ENCODE assay signal across 8 cellular contexts in genomic region chr3:27483117-27484001, GRCh38. TPM values are rescaled to one million over a fixed set of nuclear protein-coding genes. Genes with fewer than 3 reads are reported as not detected.
DNase-seq lines count a peak whose midpoint lies in the region; ATAC-seq and TF ChIP-seq lines count a peak whose summit lies in the region.

No MANE protein-coding gene starts in this region.

- intact Hi-C loops in CD8-positive, alpha-beta T cell (cut with DNase I, micrococcal nuclease) = loop anchor here (1.0 to 10.0 kb wide), 14 partner anchors 16 to 1816 kb away; partner anchors contain the start of genes AZI2 (in 2 of the 2), NEK10 (in 2 of the 2), ZCWPW2 (in 2 of the 2) and CMC1 (in 1 of the 2)
- intact Hi-C loops in transverse colon (cut with DNase I; ENCODE audit: low total_unique reads) = no loop called here

- TF ChIP-seq EP300 in gastroesophageal sphincter (IDR thresholded peaks at IDR 0.05) (no peak), transverse colon (IDR thresholded peaks at IDR 0.05; ENCODE audit: low read depth) (no peak)

- POLR2A ChIA-PET in CD8-positive, alpha-beta T cell (lab: Charles Lee) = interaction anchor here (0.7 to 1.4 kb wide), 3 partner anchors 11 to 866 kb away, joined by 3 to 10 read pairs (median 4); partner anchors contain the start of genes AZI2 and ZCWPW2

- peak overlapping the region; percentile 69 for H3K4me3 ChIP-seq in CD8-positive, alpha-beta T cell (ENCODE audit: low read depth, low read length)
- H3K4me3 ChIP-seq in Peyer's patch (peak overlapping the region; percentile 85 to 100 (median 96)), gastroesophageal sphincter (peak overlapping the region; percentile 53 to 89), transverse colon (peak overlapping the region; percentile 54 to 84 (median 76))

- H3K27ac ChIP-seq in CD8-positive, alpha-beta T cell (ENCODE audit: low read depth, low read length) = peak overlapping the region; percentile 75
- H3K27ac ChIP-seq in Peyer's patch (peak overlapping the region; percentile 95 to 97 (median 96)), gastroesophageal sphincter (peak overlapping the region; percentile 86 to 99 (median 97)), transverse colon (peak overlapping the region; percentile 91 to 97 (median 94))

- in situ Hi-C loops in transverse colon (cut with MboI; ENCODE audit: low pct_ligation_motif_present in 1 of 4, low pct_unique_long_range_greater_than_20kb in 1 of 4, low sequenced_read_pairs in 3 of 4) = loop anchor here in 1 of 4 donors (25.0 kb wide), 1 partner anchor 179 kb away; no protein-coding TSS in a partner anchor

- peaks cover 38% of the 10 kb centered on the region for H3K4me1 ChIP-seq in CD8-positive, alpha-beta T cell (ENCODE audit: insufficient read depth, low read length)
- H3K4me1 ChIP-seq in Peyer's patch = peaks cover 0 to 23% (median 12%) of the 10 kb centered on the region in 4 donors
- peaks cover 0 to 73% (median 8%) of the 10 kb centered on the region in 3 donors for H3K4me1 ChIP-seq in gastroesophageal sphincter
- H3K4me1 ChIP-seq in transverse colon = peaks cover 0 to 46% (median 16%) of the 10 kb centered on the region in 4 donors

- H3K9me3 ChIP-seq in CD8-positive, alpha-beta T cell (ENCODE audit: low read length) = no peaks in the 10 kb centered on the region
- H3K9me3 ChIP-seq in Peyer's patch = no peaks in the 10 kb centered on the region
- H3K9me3 ChIP-seq in gastroesophageal sphincter = no peaks in the 10 kb centered on the region
- H3K9me3 ChIP-seq in transverse colon = no peaks in the 10 kb centered on the region

- DNase-seq in CD8-positive, alpha-beta T cell = peak in 6 of 7 experiments; percentile 9 to 63 (median 25)
- peak; percentile 22 for DNase-seq in GM19238 (ENCODE audit: insufficient read length, low spot score)
- peak; percentile 65 to 81 (median 76) for DNase-seq in Peyer's patch
- DNase-seq in activated effector memory CD4-positive, alpha-beta T cell treated with anti-CD3 and anti-CD28 coated beads, Interleukin-2, amount 50 U/mL, for 16 hours = peak; percentile 77
- peak in 40 of 56 donors; percentile 2 to 65 (median 30) for DNase-seq in nucleus accumbens (lab: John Stamatoyannopoulos, UW)
- peak; percentile 51 for DNase-seq in transverse colon

- peak in 1 of 2 donors; percentile 17 for TF ChIP-seq POLR2A in Peyer's patch (IDR thresholded peaks at IDR 0.05)
- peak; percentile 32 to 42 for TF ChIP-seq POLR2A in gastroesophageal sphincter (IDR thresholded peaks at IDR 0.05)
- TF ChIP-seq POLR2A in transverse colon (IDR thresholded peaks at IDR 0.05) = peak; percentile 44

- CTCF ChIA-PET in CD8-positive, alpha-beta T cell (lab: Charles Lee) = no interaction called here

- no peaks in the 10 kb centered on the region for H3K36me3 ChIP-seq in CD8-positive, alpha-beta T cell (ENCODE audit: insufficient read depth, low read length)
- H3K36me3 ChIP-seq in Peyer's patch (no peaks in the 10 kb centered on the region), gastroesophageal sphincter (no peaks in the 10 kb centered on the region), transverse colon (no peaks in the 10 kb centered on the region)

- no peak for TF ChIP-seq CTCF in CD8-positive, alpha-beta T cell (IDR thresholded peaks at IDR 0.05)
- TF ChIP-seq CTCF in Peyer's patch (IDR thresholded peaks at IDR 0.05) (no peak), gastroesophageal sphincter (IDR thresholded peaks at IDR 0.05) (no peak), transverse colon (IDR thresholded peaks at IDR 0.05) (no peak)

- H3K4me1 Mint-ChIP-seq in CD8-positive, alpha-beta T cell (ENCODE audit: low read depth) = peaks cover 46% of the 10 kb centered on the region

- H3K27me3 Mint-ChIP-seq in CD8-positive, alpha-beta T cell (ENCODE audit: low read depth) = no peaks in the 10 kb centered on the region

- peak; percentile 0 for ATAC-seq in CD8-positive, alpha-beta T cell
- peak; percentile 23 for ATAC-seq in HG03342 (IDR thresholded peaks at IDR 0.05; ENCODE audit: unreplicated experiment)
- ATAC-seq in gastroesophageal sphincter = peak; percentile 13

- peak overlapping the region; percentile 97 for H3K27ac Mint-ChIP-seq in CD8-positive, alpha-beta T cell

- no peaks in the 10 kb centered on the region for H3K27me3 ChIP-seq in CD8-positive, alpha-beta T cell (ENCODE audit: insufficient read depth, low read length)
- H3K27me3 ChIP-seq in Peyer's patch = no peaks in the 10 kb centered on the region
- H3K27me3 ChIP-seq in gastroesophageal sphincter = no peaks in the 10 kb centered on the region
- no peaks in the 10 kb centered on the region for H3K27me3 ChIP-seq in transverse colon

- H3K4me3 Mint-ChIP-seq in CD8-positive, alpha-beta T cell = peak overlapping the region; percentile 100

- WGBS in gastroesophageal sphincter (ENCODE audit: low coverage in 1 of 2), 2 donors = 0% methylated on average over 6 to 23 of the region's 74 CpGs
- 0% methylated on average over 8 to 73 of the region's 74 CpGs for WGBS in transverse colon (ENCODE audit: low coverage in 1 of 2), 2 donors

- peaks cover 9% of the 10 kb centered on the region for H3K36me3 Mint-ChIP-seq in CD8-positive, alpha-beta T cell

- H3K9me3 Mint-ChIP-seq in CD8-positive, alpha-beta T cell = no peaks in the 10 kb centered on the region

RNA-seq across cellular contexts. Expression of gene SLC4A7, which starts 0.8 kb away (rescaled TPM):
- total RNA-seq in CD8-positive, alpha-beta T cell = 10 to 100 TPM; 19.4 to 19.6 TPM
- total RNA-seq in Peyer's patch (100 to 1,000 TPM in 3 of 4 donors, 10 to 100 TPM in 1; 92.4 to 201 (median 152) TPM), gastroesophageal sphincter (10 to 100 TPM; 23.1 to 62.9 (median 43.6) TPM), transverse colon (10 to 100 TPM; 22.7 to 45.6 (median 35.4) TPM)

Comparison
In these comparisons a context has a peak if more than half of its experiments do, and no peak if none do; other contexts are left out.
1. Peak in every context shown above with its lines: DNase-seq, ATAC-seq, H3K4me3 ChIP-seq and H3K27ac ChIP-seq.
2. DNase-seq: peak in every context shown above with its lines; median percentile 77 in activated effector memory CD4-positive, alpha-beta T cell treated with anti-CD3 and anti-CD28 coated beads, Interleukin-2, amount 50 U/mL, for 16 hours; 76 in Peyer's patch; 51 in transverse colon; 30 in nucleus accumbens; 25 in CD8-positive, alpha-beta T cell; 22 in GM19238.